Comparison of ENCODE assay signal across 8 cellular contexts in the genomic region with DNA sequence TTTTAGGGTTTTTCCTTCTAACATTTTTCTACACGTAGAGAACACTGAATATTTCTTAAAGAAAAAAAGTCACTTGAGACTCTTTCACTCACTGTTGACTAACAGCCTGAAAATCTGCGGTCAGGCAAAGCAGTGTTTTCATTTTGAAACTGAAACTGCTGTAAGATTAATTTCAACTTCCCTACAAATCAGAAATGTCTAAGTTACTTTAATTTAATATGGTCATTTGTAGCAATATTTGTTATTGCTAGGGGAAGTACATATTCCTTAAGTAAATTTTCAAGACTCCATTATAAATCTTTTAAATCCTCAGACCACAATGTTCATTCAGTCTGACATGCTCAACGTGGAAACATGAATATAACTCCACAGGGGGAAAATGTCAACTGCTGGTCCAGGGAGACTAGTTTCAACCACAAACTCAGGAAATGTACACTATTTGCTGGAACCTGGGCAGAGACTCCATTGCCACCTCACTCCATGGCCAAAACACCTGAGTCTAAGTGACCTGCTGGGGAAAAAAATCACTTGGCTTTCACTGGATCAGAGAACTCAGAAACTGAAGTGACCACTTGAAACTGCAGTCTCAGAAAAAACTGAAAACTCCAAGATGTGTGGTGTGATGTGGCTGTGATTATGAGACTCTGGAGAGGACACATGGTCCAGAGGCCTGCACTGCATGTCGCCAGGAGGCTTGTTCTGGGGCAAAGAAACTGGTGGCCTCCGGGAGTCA.
DNase-seq lines count a peak whose midpoint lies in the region; ATAC-seq and TF ChIP-seq lines count a peak whose summit lies in the region.

No MANE protein-coding gene starts in this region.

- DNase-seq in AML-193 (lab: John Stamatoyannopoulos, UW) (peak; percentile 20 to 34), fibroblast of the conjunctiva (ENCODE audit: low read depth) (peak; percentile 13), stomach (no peak), NCI-H1694 (lab: John Stamatoyannopoulos, UW) (no peak)
- DNase-seq in activated CD8-positive, alpha-beta memory T cell treated with anti-CD3 and anti-CD28 coated beads, Interleukin-2, amount 50 U/mL, for 4 hours = no peak

- no peak for TF ChIP-seq CTCF in SU-DHL-6 (IDR thresholded peaks at IDR 0.05; ENCODE audit: insufficient read depth, low read length, poor library complexity, severe bottlenecking)
- TF ChIP-seq CTCF in stomach (IDR thresholded peaks at IDR 0.05) = no peak

- 15 to 38% (median 22%) methylated on average over 5 of the region's 5 CpGs for WGBS in stomach, 5 donors

- no peaks in the 10 kb centered on the region for H3K27me3 ChIP-seq in SU-DHL-6 (ENCODE audit: low read length)
- H3K27me3 ChIP-seq in stomach = no peaks in the 10 kb centered on the region

- H3K27ac ChIP-seq in SU-DHL-6 (ENCODE audit: low read depth, low read length) (peak overlapping the region; percentile 60), stomach (peak overlapping the region; percentile 8 to 84 (median 74))

- no peak for TF ChIP-seq EP300 in stomach (IDR thresholded peaks at IDR 0.05)

- no peaks in the 10 kb centered on the region for H3K9me3 ChIP-seq in SU-DHL-6 (ENCODE audit: insufficient read depth, low read length)
- H3K9me3 ChIP-seq in stomach = no peaks in the 10 kb centered on the region

- H3K4me3 ChIP-seq in SU-DHL-6 (ENCODE audit: insufficient read depth, low read length, poor library complexity, severe bottlenecking) (peak overlapping the region; percentile 28), stomach (peak overlapping the region in 3 of 4 donors; percentile 16 to 19 (median 17))

- no peak for TF ChIP-seq POLR2A in stomach (IDR thresholded peaks at IDR 0.05)

- intact Hi-C loops in stomach (cut with DNase I; ENCODE audit: low total_unique reads) = no loop called here

- H3K79me2 ChIP-seq in SU-DHL-6 (ENCODE audit: insufficient read depth, low read length) = no peaks in the 10 kb centered on the region

- peak overlapping the region; percentile 1 for H2AFZ ChIP-seq in SU-DHL-6 (ENCODE audit: low read depth, low read length, severe bottlenecking)

- peaks cover 0 to 53% (median 28%) of the 10 kb centered on the region in 4 donors for H3K4me1 ChIP-seq in stomach

- no peaks in the 10 kb centered on the region for H3K36me3 ChIP-seq in SU-DHL-6 (ENCODE audit: low read length)
- H3K36me3 ChIP-seq in stomach = no peaks in the 10 kb centered on the region

- peaks cover 9% of the 10 kb centered on the region; the same call in 1 of the 2 replicates for H3F3A ChIP-seq in SU-DHL-6 (ENCODE audit: insufficient read depth)

- H3K4me2 ChIP-seq in SU-DHL-6 (ENCODE audit: low read depth, low read length, poor library complexity, severe bottlenecking) = peak overlapping the region; percentile 66

- peak overlapping the region; percentile 19; the same call in 1 of the 2 replicates for H3K9ac ChIP-seq in SU-DHL-6 (ENCODE audit: low read length)

- H4K20me1 ChIP-seq in SU-DHL-6 (ENCODE audit: low read depth, low read length) = no peaks in the 10 kb centered on the region

- H3K9me2 ChIP-seq in SU-DHL-6 (replicated peaks; ENCODE audit: insufficient read depth, low read length) = no peaks in the 10 kb centered on the region

- ATAC-seq in GM18907 (IDR thresholded peaks at IDR 0.05; ENCODE audit: unreplicated experiment) (peak; percentile 81), HG03108 (IDR thresholded peaks at IDR 0.05; ENCODE audit: unreplicated experiment) (peak; percentile 83)

Comparison
In these comparisons a context has a peak if more than half of its experiments do, and no peak if none do; other contexts are left out.
1. DNase-seq: peak in AML-193 (2 of 2) and fibroblast of the conjunctiva (single experiment); none in stomach (single experiment), activated CD8-positive, alpha-beta memory T cell treated with anti-CD3 and anti-CD28 coated beads, Interleukin-2, amount 50 U/mL, for 4 hours (single experiment) and NCI-H1694 (single experiment).